ENCODE assay signal across 15 cellular contexts in genomic region chr2:233108611-233109490, GRCh38. TPM values are rescaled to one million over a fixed set of nuclear protein-coding genes. Genes with fewer than 3 reads are reported as not detected.
DNase-seq lines count a peak whose midpoint lies in the region; ATAC-seq lines count a peak whose summit lies in the region.
"Had no signal": no experiment of that assay in that cellular context is flagged by ENCODE, and none has a peak within 500 bp of the region (broad histone marks: within the 10 kb centered on the region; RNA-seq: fewer than 3 reads in every experiment).

No MANE protein-coding gene starts in this region.

- H3K27me3 Mint-ChIP-seq in activated naive CD8-positive, alpha-beta T cell, result no peaks in the 10 kb centered on the region
- H3K27me3 Mint-ChIP-seq in activated naive CD8-positive, alpha-beta T cell treated with anti-CD3 and anti-CD28 coated beads for 36 hours, result no peaks in the 10 kb centered on the region
- H3K27me3 Mint-ChIP-seq in central memory CD8-positive, alpha-beta T cell, result no peaks in the 10 kb centered on the region

- peaks cover 72% of the 10 kb centered on the region for H3K4me1 Mint-ChIP-seq in activated naive CD8-positive, alpha-beta T cell (ENCODE audit: low read depth)
- H3K4me1 Mint-ChIP-seq in activated naive CD8-positive, alpha-beta T cell treated with anti-CD3 and anti-CD28 coated beads for 36 hours, result peaks cover 47% of the 10 kb centered on the region
- H3K4me1 Mint-ChIP-seq in central memory CD8-positive, alpha-beta T cell, result peaks cover 71% of the 10 kb centered on the region

- ATAC-seq in HG03196 (IDR thresholded peaks at IDR 0.05; ENCODE audit: unreplicated experiment), result peak; percentile 46
- peak; percentile 43 for ATAC-seq in central memory CD8-positive, alpha-beta T cell (replicated peaks; ENCODE audit: extremely low read depth, poor library complexity, severe bottlenecking)
- ATAC-seq in GM18873 (IDR thresholded peaks at IDR 0.05; ENCODE audit: low FRiP score, unreplicated experiment), result no peak
- ATAC-seq: left lung, pancreas had no signal

- no peak for DNase-seq in activated naive CD8-positive, alpha-beta T cell treated with anti-CD3 and anti-CD28 coated beads for 36 hours
- no peak for DNase-seq in central memory CD8-positive, alpha-beta T cell (ENCODE audit: low spot score in 2 of 2)
- DNase-seq in NCI-H2081 treated with DMSO at 0.1 percent for 48 hours (lab: John Stamatoyannopoulos, UW) (no peak), HT-29 (ENCODE audit: low spot score) (no peak), dermis blood vessel endothelial cell (no peak)
- DNase-seq: activated CD8-positive, alpha-beta memory T cell treated with anti-CD3 and anti-CD28 coated beads, Interleukin-2, amount 50 U/mL, for 48 hours; GOT3; KBM-7; left lung; NCI-H1694; stimulated activated CD4-positive, alpha-beta T cell treated with anti-CD3 and anti-CD28 coated beads, Interleukin-15, amount 100 ng/mL, for 24 hours had no signal

- H3K36me3 Mint-ChIP-seq in activated naive CD8-positive, alpha-beta T cell, result peaks cover 2% of the 10 kb centered on the region
- H3K36me3 Mint-ChIP-seq in activated naive CD8-positive, alpha-beta T cell treated with anti-CD3 and anti-CD28 coated beads for 36 hours, result peaks cover 16% of the 10 kb centered on the region
- peaks cover 19% of the 10 kb centered on the region for H3K36me3 Mint-ChIP-seq in central memory CD8-positive, alpha-beta T cell (ENCODE audit: insufficient read depth)

- no peak overlapping the region for H3K4me3 Mint-ChIP-seq in activated naive CD8-positive, alpha-beta T cell
- H3K4me3 Mint-ChIP-seq in activated naive CD8-positive, alpha-beta T cell treated with anti-CD3 and anti-CD28 coated beads for 36 hours, result no peak overlapping the region
- peak overlapping the region; percentile 53 for H3K4me3 Mint-ChIP-seq in central memory CD8-positive, alpha-beta T cell

- H3K9me3 Mint-ChIP-seq in activated naive CD8-positive, alpha-beta T cell (ENCODE audit: low read depth), result no peaks in the 10 kb centered on the region
- peaks cover 2% of the 10 kb centered on the region for H3K9me3 Mint-ChIP-seq in activated naive CD8-positive, alpha-beta T cell treated with anti-CD3 and anti-CD28 coated beads for 36 hours
- no peaks in the 10 kb centered on the region for H3K9me3 Mint-ChIP-seq in central memory CD8-positive, alpha-beta T cell

- H3K27ac Mint-ChIP-seq in activated naive CD8-positive, alpha-beta T cell, result peak overlapping the region; percentile 35
- H3K27ac Mint-ChIP-seq in activated naive CD8-positive, alpha-beta T cell treated with anti-CD3 and anti-CD28 coated beads for 36 hours, result no peak overlapping the region
- H3K27ac Mint-ChIP-seq in central memory CD8-positive, alpha-beta T cell (ENCODE audit: low read depth), result peak overlapping the region; percentile 94

RNA-seq across cellular contexts. Expression of gene INPP5D, which starts 48.7 kb away (rescaled TPM):
- 10 to 100 TPM; 38.7 to 41.8 TPM for total RNA-seq in activated naive CD8-positive, alpha-beta T cell treated with anti-CD3 and anti-CD28 coated beads for 36 hours
- 26.9 and 28.6 TPM in 2 replicates for total RNA-seq in HT-29 (2014; rRNA removed; shearing (Covaris generic))
- 45.3 and 45.7 TPM in 2 replicates for total RNA-seq in dermis blood vessel endothelial cell
